In the genomic region with DNA sequence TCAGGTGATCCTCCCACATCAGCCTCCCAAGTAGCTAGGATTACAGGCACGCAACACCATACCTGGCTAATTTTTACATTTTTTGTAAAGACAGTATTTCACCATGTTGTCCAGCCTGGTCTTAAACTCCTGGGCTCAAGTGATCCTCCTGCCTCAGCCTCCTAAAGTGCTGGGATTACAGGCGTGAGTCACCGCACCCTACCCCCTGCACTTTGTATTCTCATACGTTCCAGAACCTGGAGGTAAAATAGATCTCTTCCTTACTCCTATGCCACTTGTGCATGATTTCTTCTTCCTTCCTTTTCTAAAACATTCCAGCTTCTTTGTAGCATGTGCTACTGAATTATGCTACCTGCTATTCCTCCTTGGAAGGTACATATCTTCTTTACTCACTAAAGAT, we compare ENCODE assay signal across 3 cellular contexts. TPM values are rescaled to one million over a fixed set of nuclear protein-coding genes. Genes with fewer than 3 reads are reported as not detected.
"Had no signal": no experiment of that assay in that cellular context is flagged by ENCODE, and none has a peak within 500 bp of the region (broad histone marks: within the 10 kb centered on the region; RNA-seq: fewer than 3 reads in every experiment).

No MANE protein-coding gene starts in this region.

RNA-seq across cellular contexts. Expression of a gene that starts 44.4 kb away (rescaled TPM):
- total RNA-seq: GM23248, H4, HFFc6 had no signal
